8 cellular contexts compared by ENCODE assay signal in genomic region chr1:16078925-16079656, GRCh38. TPM values are rescaled to one million over a fixed set of nuclear protein-coding genes. Genes with fewer than 3 reads are reported as not detected.
DNase-seq lines count a peak whose midpoint lies in the region; ATAC-seq, FAIRE-seq and TF ChIP-seq lines count a peak whose summit lies in the region.

No MANE protein-coding gene starts in this region.

- DNase-seq in 8988T (peak; percentile 53), NCI-H1048 (lab: John Stamatoyannopoulos, UW) (peak; percentile 35), SK-N-MC (ENCODE audit: low read depth, low spot score) (peak; percentile 37), frontal cortex (ENCODE audit: low spot score in 2 of 2) (peak; percentile 73 to 79), tibial artery (peak; percentile 74 to 87)
- peak; percentile 19 to 67 (median 36) for DNase-seq in activated naive CD4-positive, alpha-beta T cell (lab: John Stamatoyannopoulos, UW)

- H3K4me2 ChIP-seq in parathyroid adenoma (ENCODE audit: low read length), result peak overlapping the region; percentile 48

- no peaks in the 10 kb centered on the region for H3K36me3 ChIP-seq in SK-N-MC (ENCODE audit: insufficient read depth, low read length)
- no peaks in the 10 kb centered on the region for H3K36me3 ChIP-seq in parathyroid adenoma (ENCODE audit: control insufficient read depth, insufficient read depth, low read length)
- no peaks in the 10 kb centered on the region for H3K36me3 ChIP-seq in tibial artery

- H3K27ac ChIP-seq in SK-N-MC (no peak overlapping the region), parathyroid adenoma (no peak overlapping the region), tibial artery (no peak overlapping the region)

- H3K79me2 ChIP-seq in parathyroid adenoma, result no peaks in the 10 kb centered on the region

- TF ChIP-seq CTCF in parathyroid adenoma (IDR thresholded peaks at IDR 0.05) (peak; percentile 66), tibial artery (IDR thresholded peaks at IDR 0.05) (peak; percentile 77 to 99)

- peak; percentile 36 for ATAC-seq in GM18520 (IDR thresholded peaks at IDR 0.05; ENCODE audit: unreplicated experiment)

- H3K4me3 ChIP-seq in SK-N-MC (peak overlapping the region; percentile 42; the same call in 1 of the 2 replicates), parathyroid adenoma (ENCODE audit: low read depth, low read length) (no peak overlapping the region), tibial artery (no peak overlapping the region)

- intact Hi-C loops in tibial artery (cut with DNase I; ENCODE audit: low total_unique reads), result loop anchor here (1.0 to 5.0 kb wide), 3 partner anchors 63 to 163 kb away; no protein-coding TSS in a partner anchor

- H3K9me3 ChIP-seq in SK-N-MC (ENCODE audit: low read depth, low read length) (no peaks in the 10 kb centered on the region), parathyroid adenoma (ENCODE audit: control insufficient read depth, low read length) (no peaks in the 10 kb centered on the region), tibial artery (no peaks in the 10 kb centered on the region)

- FAIRE-seq in frontal cortex (lab: Jason Lieb, UNC), result no peak

- no peak overlapping the region for H3K9ac ChIP-seq in SK-N-MC (ENCODE audit: insufficient read length)
- no peak overlapping the region for H3K9ac ChIP-seq in parathyroid adenoma

- no peaks in the 10 kb centered on the region for H3K4me1 ChIP-seq in parathyroid adenoma
- H3K4me1 ChIP-seq in tibial artery, result peaks cover 0 to 33% (median 22%) of the 10 kb centered on the region in 4 donors

- H2AFZ ChIP-seq in parathyroid adenoma, result peak overlapping the region; percentile 56

- H3K27me3 ChIP-seq in parathyroid adenoma (ENCODE audit: control insufficient read depth, insufficient read depth, low read length), result no peaks in the 10 kb centered on the region
- no peaks in the 10 kb centered on the region for H3K27me3 ChIP-seq in tibial artery

RNA-seq across cellular contexts. Expression of gene FAM131C, which starts 5.6 kb away (rescaled TPM):
- total RNA-seq in frontal cortex, result 1.2 TPM

RNA-seq across cellular contexts. Expression of gene CLCNKB, which starts 35.5 kb away (rescaled TPM):
- under 0.01 TPM for total RNA-seq in frontal cortex

RNA-seq across cellular contexts. Expression of gene CLCNKA, which starts 57.3 kb away (rescaled TPM):
- total RNA-seq in frontal cortex, result 0.41 TPM
